In genomic region chr13:87674143-87674772, GRCh38 we compare ENCODE assay signal across 9 cellular contexts. TPM values are rescaled to one million over a fixed set of nuclear protein-coding genes. Genes with fewer than 3 reads are reported as not detected.
DNase-seq lines count a peak whose midpoint lies in the region; ATAC-seq and TF ChIP-seq lines count a peak whose summit lies in the region.
"Had no signal": no experiment of that assay in that cellular context is flagged by ENCODE, and none has a peak within 500 bp of the region (broad histone marks: within the 10 kb centered on the region; RNA-seq: fewer than 3 reads in every experiment).

No MANE protein-coding gene starts in this region.

- intact Hi-C loops in upper lobe of right lung (cut with DNase I) = no loop called here

- peak overlapping the region in 9 of 10 donors; percentile 9 to 83 (median 63) for H3K4me3 Mint-ChIP-seq in naive thymus-derived CD8-positive, alpha-beta T cell

- H3K4me3 ChIP-seq in HUES64 (ENCODE audit: low read length) (peak overlapping the region; percentile 58), brain microvascular endothelial cell (ENCODE audit: low read depth, low read length) (peak overlapping the region; percentile 65), upper lobe of right lung (no peak overlapping the region)

- H3K27ac ChIP-seq in HUES64 (ENCODE audit: low read depth, low read length) (no peak overlapping the region), brain microvascular endothelial cell (no peak overlapping the region), upper lobe of right lung (no peak overlapping the region)

- H3K36me3 ChIP-seq in HUES64 (ENCODE audit: insufficient read depth, low read length) = no peaks in the 10 kb centered on the region
- H3K36me3 ChIP-seq in brain microvascular endothelial cell (replicated peaks) = no peaks in the 10 kb centered on the region
- H3K36me3 ChIP-seq in upper lobe of right lung = no peaks in the 10 kb centered on the region

- TF ChIP-seq CTCF in brain microvascular endothelial cell (IDR thresholded peaks at IDR 0.05; ENCODE audit: low read depth, low read length, missing control alignments) (no peak), upper lobe of right lung (IDR thresholded peaks at IDR 0.05) (no peak)

- H3K4me1 ChIP-seq in HUES64 (ENCODE audit: insufficient read depth, low read length) (peaks cover 8% of the 10 kb centered on the region; the same call in 1 of the 2 replicates), upper lobe of right lung (peaks cover 23% of the 10 kb centered on the region)

- H3K9me3 ChIP-seq in HUES64 (ENCODE audit: insufficient read depth, low read depth, low read length) (no peaks in the 10 kb centered on the region), upper lobe of right lung (no peaks in the 10 kb centered on the region)

- 1% methylated on average over 28 of the region's 30 CpGs for WGBS in HUES64

- peaks cover 0 to 15% (median 7%) of the 10 kb centered on the region in 3 donors for H3K36me3 Mint-ChIP-seq in naive thymus-derived CD8-positive, alpha-beta T cell

- H3K27me3 Mint-ChIP-seq in naive thymus-derived CD8-positive, alpha-beta T cell = peaks cover 30 to 72% (median 54%) of the 10 kb centered on the region in 5 donors

- peak overlapping the region in 1 of 10 donors; percentile 15 for H3K27ac Mint-ChIP-seq in naive thymus-derived CD8-positive, alpha-beta T cell

- POLR2A ChIA-PET in naive thymus-derived CD8-positive, alpha-beta T cell (lab: Charles Lee) = no interaction called here

- H3K9me3 Mint-ChIP-seq in naive thymus-derived CD8-positive, alpha-beta T cell = peaks cover 0 to 26% (median 0%) of the 10 kb centered on the region in 9 donors

- ATAC-seq in naive thymus-derived CD8-positive, alpha-beta T cell = no peak
- no peak for ATAC-seq in GM19452 (IDR thresholded peaks at IDR 0.05; ENCODE audit: unreplicated experiment)
- no peak for ATAC-seq in upper lobe of right lung

- DNase-seq in G401 (ENCODE audit: low spot score) = peak; percentile 56
- DNase-seq in brain microvascular endothelial cell = no peak
- no peak for DNase-seq in naive thymus-derived CD8-positive, alpha-beta T cell
- no peak for DNase-seq in NOMO-1 treated with dmso at 0.1 percent for 144 hours (lab: John Stamatoyannopoulos, UW; ENCODE audit: unreplicated experiment)
- DNase-seq in NCI-H2196 treated with DMSO at 0.1 percent for 48 hours (lab: John Stamatoyannopoulos, UW; ENCODE audit: unreplicated experiment) = no peak
- no peak for DNase-seq in upper lobe of right lung

- H3K4me1 Mint-ChIP-seq in naive thymus-derived CD8-positive, alpha-beta T cell = peaks cover 15 to 41% (median 37%) of the 10 kb centered on the region in 4 donors

- no peak overlapping the region for H3K9ac ChIP-seq in HUES64 (ENCODE audit: low read depth, low read length)

- in situ Hi-C loops in G401 (cut with HindIII; ENCODE audit: low sequenced_read_pairs) (no loop called here), brain microvascular endothelial cell (cut with HindIII; ENCODE audit: low pct_ligation_motif_present, low sequenced_read_pairs) (no loop called here)

- H3K27me3 ChIP-seq in HUES64 (ENCODE audit: insufficient read depth, low read length) (peaks cover 84% of the 10 kb centered on the region), brain microvascular endothelial cell (replicated peaks) (peaks cover 33% of the 10 kb centered on the region), upper lobe of right lung (peaks cover 61% of the 10 kb centered on the region)

RNA-seq across cellular contexts. Expression of gene SLITRK5, which starts 3.1 kb away (rescaled TPM):
- 0.86 and 1.5 TPM in 2 replicates for total RNA-seq in G401 (2014; rRNA removed; shearing (Covaris generic))
- 1.8 TPM for polyA plus RNA-seq in HUES64 (2013, experiment 1 of 2)
- 2.5 TPM for polyA plus RNA-seq in HUES64 (2013, experiment 2 of 2)
- not detected for total RNA-seq in naive thymus-derived CD8-positive, alpha-beta T cell
- polyA plus RNA-seq in naive thymus-derived CD8-positive, alpha-beta T cell = not detected
- total RNA-seq in upper lobe of right lung = 0.09 TPM
- total RNA-seq: RPMI7951 had no signal
